Comparison of ENCODE assay signal across 25 cellular contexts in genomic region chr6:34046617-34047016, GRCh38.
"Had no signal": no experiment of that assay in that cellular context is flagged by ENCODE, and none has a peak within 500 bp of the region (broad histone marks: within the 10 kb centered on the region; RNA-seq: fewer than 3 reads in every experiment).

No MANE protein-coding gene starts in this region.

- H3K4me1 ChIP-seq: parathyroid adenoma, psoas muscle, right lobe of liver, sigmoid colon, stomach, thyroid gland, tibial nerve, upper lobe of left lung, vagina had no signal

- H3K9ac ChIP-seq: parathyroid adenoma had no signal

- DNase-seq: naive thymus-derived CD4-positive, alpha-beta T cell; natural killer cell; occipital lobe; ovary; psoas muscle; right cardiac atrium; right lobe of liver; sigmoid colon; small intestine; stimulated activated CD4-positive, alpha-beta T cell treated with anti-CD3 and anti-CD28 coated beads, Interleukin-15, amount 100 ng/mL, for 24 hours; stimulated activated CD4-positive, alpha-beta T cell treated with anti-CD3 and anti-CD28 coated beads, Interleukin-2, amount 100 ng/mL, for 24 hours; stimulated activated CD4-positive, alpha-beta T cell treated with anti-CD3 and anti-CD28 coated beads, Interleukin-2, amount 100 ng/mL, for 48 hours; stimulated activated CD4-positive, alpha-beta T cell treated with anti-CD3 and anti-CD28 coated beads, Interleukin-4, amount 100 ng/mL, for 24 hours; stimulated activated naive B cell treated with anti-CD40 and anti-IgM and Interleukin-4, amounts not matched to agents 10 μg/mL and 1 μg/mL and 100 μg/mL, for 72 hours; stimulated activated naive CD4-positive, alpha-beta T cell treated with Interleukin-2 at 50 U/mL for 16 hours; stomach; thyroid gland; trophoblast cell; upper lobe of left lung had no signal

- FAIRE-seq: small intestine, urothelium cell line had no signal

- ATAC-seq: naive thymus-derived CD4-positive, alpha-beta T cell; natural killer cell; psoas muscle; right cardiac atrium; right lobe of liver; stimulated activated effector memory CD8-positive, alpha-beta T cell treated with anti-CD3 and anti-CD28 coated beads, Interleukin-12 subunit alpha, Interleukin-12 subunit beta, amount 100 ng/mL, for 72 hours; stimulated activated naive B cell treated with anti-CD40 and anti-IgM and Interleukin-4, amounts not matched to agents 10 μg/mL and 1 μg/mL and 100 μg/mL, for 72 hours had no signal

- H3K27ac ChIP-seq: ovary, parathyroid adenoma, psoas muscle, right lobe of liver, sigmoid colon, stomach, thoracic aorta, thyroid gland, tibial nerve, upper lobe of left lung, vagina had no signal

- H2AFZ ChIP-seq: parathyroid adenoma had no signal

- H3K27me3 ChIP-seq: ovary, right lobe of liver, thyroid gland, upper lobe of left lung, vagina had no signal

- H3K9me3 ChIP-seq: ovary, psoas muscle, right lobe of liver, sigmoid colon, stomach, thoracic aorta, thyroid gland, tibial nerve, upper lobe of left lung, vagina had no signal

- H3K4me3 ChIP-seq: ovary, psoas muscle, right lobe of liver, sigmoid colon, stomach, thoracic aorta, thyroid gland, tibial nerve, upper lobe of left lung, vagina had no signal

- H3K36me3 ChIP-seq: ovary, right lobe of liver, sigmoid colon, stomach, thoracic aorta, thyroid gland, tibial nerve, upper lobe of left lung, vagina had no signal
